In genomic region chr20:63520939-63521601, GRCh38 we compare ENCODE assay signal across 8 cellular contexts. TPM values are rescaled to one million over a fixed set of nuclear protein-coding genes. Genes with fewer than 3 reads are reported as not detected.
DNase-seq lines count a peak whose midpoint lies in the region; ATAC-seq and TF ChIP-seq lines count a peak whose summit lies in the region.

No MANE protein-coding gene starts in this region.

- TF ChIP-seq RAD21 in neural cell (conservative IDR thresholded peaks at IDR 0.05): peak; percentile 51

- no peak for TF ChIP-seq EP300 in neural cell (conservative IDR thresholded peaks at IDR 0.05; ENCODE audit: poor library complexity, severe bottlenecking)
- no peak for TF ChIP-seq EP300 in stomach (IDR thresholded peaks at IDR 0.05)

- intact Hi-C loops in OCI-LY7 (cut with micrococcal nuclease; ENCODE audit: unreplicated experiment) (loop anchor here (2.0 kb wide), 1 partner anchor 24 kb away; no protein-coding TSS in a partner anchor), stomach (cut with DNase I; ENCODE audit: low total_unique reads) (no loop called here)

- no peaks in the 10 kb centered on the region for H3K27me3 ChIP-seq in neural cell (ENCODE audit: insufficient read depth, low read depth, low read length)
- H3K27me3 ChIP-seq in stomach: no peaks in the 10 kb centered on the region

- H3K4me1 ChIP-seq in OCI-LY7 (ENCODE audit: insufficient read depth, low read length, poor library complexity, severe bottlenecking) (peaks cover 11% of the 10 kb centered on the region), stomach (peaks cover 20 to 51% (median 42%) of the 10 kb centered on the region in 4 donors)

- H3K4me3 ChIP-seq in OCI-LY7 (ENCODE audit: low read depth, low read length, poor library complexity, severe bottlenecking) (peak overlapping the region; percentile 95), foreskin fibroblast (ENCODE audit: low read depth in 1 of 2, low read length in 2 of 2) (peak overlapping the region; percentile 79 to 93), neural cell (ENCODE audit: low read length) (peak overlapping the region; percentile 94), stomach (peak overlapping the region; percentile 77 to 98 (median 91))

- H3K79me2 ChIP-seq in OCI-LY7 (ENCODE audit: insufficient read depth, low read depth, low read length): no peaks in the 10 kb centered on the region; the same call in 1 of the 2 replicates
- peaks cover 17% of the 10 kb centered on the region for H3K79me2 ChIP-seq in neural cell (replicated peaks; ENCODE audit: insufficient read depth, low read length)

- CTCF ChIA-PET in OCI-LY7 (lab: Charles Lee; ENCODE audit: unreplicated experiment): interaction anchor here (0.6 to 1.0 kb wide), 2 partner anchors 17 to 120 kb away, joined by 3 to 9 read pairs; partner anchors contain the start of gene PTK6

- H3K36me3 ChIP-seq in OCI-LY7 (ENCODE audit: insufficient read depth, low read length) (peaks cover 21% of the 10 kb centered on the region), neural cell (ENCODE audit: insufficient read depth, low read length) (no peaks in the 10 kb centered on the region), stomach (peaks cover 0 to 21% (median 13%) of the 10 kb centered on the region in 4 donors)

- 0 to 2% (median 1%) methylated on average over 14 to 67 of the region's 67 CpGs for WGBS in stomach, 5 donors

- H4K20me1 ChIP-seq in OCI-LY7 (ENCODE audit: insufficient read depth, low read length): no peaks in the 10 kb centered on the region
- H4K20me1 ChIP-seq in neural cell (ENCODE audit: insufficient read depth): peaks cover 9% of the 10 kb centered on the region

- no peaks in the 10 kb centered on the region for H3F3A ChIP-seq in neural cell (ENCODE audit: insufficient read depth, low read length, poor library complexity, severe bottlenecking)

- ATAC-seq in GM18909 (IDR thresholded peaks at IDR 0.05; ENCODE audit: poor library complexity, unreplicated experiment) (peak; percentile 47), HG03159 (IDR thresholded peaks at IDR 0.05; ENCODE audit: unreplicated experiment) (peak; percentile 45)

- DNase-seq in AG09319 (ENCODE audit: extremely low read depth, low read depth): peak; percentile 36
- DNase-seq in OCI-LY7 (ENCODE audit: low spot score): peak; percentile 80
- DNase-seq in activated effector memory CD4-positive, alpha-beta T cell treated with anti-CD3 and anti-CD28 coated beads, Interleukin-2, amount 50 U/mL, for 16 hours: peak; percentile 90
- DNase-seq in foreskin fibroblast: peak; percentile 55 to 85
- DNase-seq in stomach: peak; percentile 89

- peak overlapping the region; percentile 22 for H3K27ac ChIP-seq in OCI-LY7 (ENCODE audit: low read depth, low read length, poor library complexity, severe bottlenecking)
- peak overlapping the region; percentile 84 for H3K27ac ChIP-seq in neural cell (ENCODE audit: low read length)
- peak overlapping the region; percentile 92 to 99 (median 98) for H3K27ac ChIP-seq in stomach

- H3K9ac ChIP-seq in neural cell (ENCODE audit: low read length): peak overlapping the region; percentile 95

- POLR2A ChIA-PET in OCI-LY7 (lab: Charles Lee): interaction anchor here (0.5 to 1.0 kb wide), 2 partner anchors 32 to 381 kb away, joined by 3 to 4 read pairs; no protein-coding TSS in a partner anchor

- no peaks in the 10 kb centered on the region for H3K9me2 ChIP-seq in OCI-LY7 (ENCODE audit: insufficient read depth, low read length)
- no peaks in the 10 kb centered on the region for H3K9me2 ChIP-seq in neural cell (ENCODE audit: insufficient read depth, low read length)

- TF ChIP-seq CTCF in AG09319 (IDR thresholded peaks at IDR 0.05; ENCODE audit: low read depth, low read length) (no peak; the same call in 1 of the 2 replicates), OCI-LY7 (conservative IDR thresholded peaks at IDR 0.05; ENCODE audit: low read length) (0 out of 2 replicates have a peak, but pooled peaks have one; percentile 13), foreskin fibroblast (IDR thresholded peaks at IDR 0.05; ENCODE audit: low read depth, low read length) (no peak), neural cell (IDR thresholded peaks at IDR 0.05; ENCODE audit: poor library complexity, severe bottlenecking) (peak; percentile 34), stomach (IDR thresholded peaks at IDR 0.05) (peak in 1 of 7 experiments; percentile 11)

- no peak for TF ChIP-seq POLR2A in stomach (IDR thresholded peaks at IDR 0.05)

- H3K4me2 ChIP-seq in OCI-LY7 (ENCODE audit: low read length): peak overlapping the region; percentile 100
- H3K4me2 ChIP-seq in neural cell (ENCODE audit: low read length): peak overlapping the region; percentile 78

- H2AFZ ChIP-seq in OCI-LY7 (ENCODE audit: low read length): peak overlapping the region; percentile 17
- H2AFZ ChIP-seq in neural cell (ENCODE audit: low read depth, low read length): no peak overlapping the region

- BruUV-seq in OCI-LY7 (replicated peaks; lab: Mats Ljungman, UMichigan): TSS peak; percentile 85

- peaks cover 6% of the 10 kb centered on the region; the same call in 1 of the 2 replicates for H3K9me3 ChIP-seq in OCI-LY7 (ENCODE audit: low read length)
- H3K9me3 ChIP-seq in neural cell (ENCODE audit: low read length): no peaks in the 10 kb centered on the region
- H3K9me3 ChIP-seq in stomach: peaks cover 0 to 8% (median 0%) of the 10 kb centered on the region in 4 donors

TF ChIP-seq in neural cell, 6 proteins besides CTCF, POLR2A, EP300 and RAD21:
- TF ChIP-seq POLR2AphosphoS5 (IDR thresholded peaks at IDR 0.05) (peak; percentile 35), SMC3 (conservative IDR thresholded peaks at IDR 0.05; ENCODE audit: poor library complexity) (peak; percentile 52), MXI1 (conservative IDR thresholded peaks at IDR 0.05; ENCODE audit: poor library complexity, severe bottlenecking) (peak; percentile 82), EZH2 (IDR thresholded peaks at IDR 0.05; ENCODE audit: borderline replicate concordance, insufficient read depth, low read length, poor library complexity, severe bottlenecking) (no peak), TAF1 (IDR thresholded peaks at IDR 0.05; ENCODE audit: low read depth) (peak; percentile 45)
- TF ChIP-seq, protein P1, sequence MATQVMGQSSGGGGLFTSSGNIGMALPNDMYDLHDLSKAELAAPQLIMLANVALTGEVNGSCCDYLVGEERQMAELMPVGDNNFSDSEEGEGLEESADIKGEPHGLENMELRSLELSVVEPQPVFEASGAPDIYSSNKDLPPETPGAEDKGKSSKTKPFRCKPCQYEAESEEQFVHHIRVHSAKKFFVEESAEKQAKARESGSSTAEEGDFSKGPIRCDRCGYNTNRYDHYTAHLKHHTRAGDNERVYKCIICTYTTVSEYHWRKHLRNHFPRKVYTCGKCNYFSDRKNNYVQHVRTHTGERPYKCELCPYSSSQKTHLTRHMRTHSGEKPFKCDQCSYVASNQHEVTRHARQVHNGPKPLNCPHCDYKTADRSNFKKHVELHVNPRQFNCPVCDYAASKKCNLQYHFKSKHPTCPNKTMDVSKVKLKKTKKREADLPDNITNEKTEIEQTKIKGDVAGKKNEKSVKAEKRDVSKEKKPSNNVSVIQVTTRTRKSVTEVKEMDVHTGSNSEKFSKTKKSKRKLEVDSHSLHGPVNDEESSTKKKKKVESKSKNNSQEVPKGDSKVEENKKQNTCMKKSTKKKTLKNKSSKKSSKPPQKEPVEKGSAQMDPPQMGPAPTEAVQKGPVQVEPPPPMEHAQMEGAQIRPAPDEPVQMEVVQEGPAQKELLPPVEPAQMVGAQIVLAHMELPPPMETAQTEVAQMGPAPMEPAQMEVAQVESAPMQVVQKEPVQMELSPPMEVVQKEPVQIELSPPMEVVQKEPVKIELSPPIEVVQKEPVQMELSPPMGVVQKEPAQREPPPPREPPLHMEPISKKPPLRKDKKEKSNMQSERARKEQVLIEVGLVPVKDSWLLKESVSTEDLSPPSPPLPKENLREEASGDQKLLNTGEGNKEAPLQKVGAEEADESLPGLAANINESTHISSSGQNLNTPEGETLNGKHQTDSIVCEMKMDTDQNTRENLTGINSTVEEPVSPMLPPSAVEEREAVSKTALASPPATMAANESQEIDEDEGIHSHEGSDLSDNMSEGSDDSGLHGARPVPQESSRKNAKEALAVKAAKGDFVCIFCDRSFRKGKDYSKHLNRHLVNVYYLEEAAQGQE (IDR thresholded peaks at IDR 0.05; ENCODE audit: borderline replicate concordance): peak; percentile 40
TF ChIP-seq in neural cell: peak in this region for 5.

RNA-seq across cellular contexts. Expression of gene PPDPF, which starts 0.5 kb away (rescaled TPM):
- 16.5 and 34.9 TPM in 2 replicates for total RNA-seq in OCI-LY7 (2014; rRNA removed; shearing (Covaris generic))
- total RNA-seq in OCI-LY7 (2022) (117 and 126 TPM in 2 replicates), stomach (100 to 1,000 TPM in 2 of 5 donors, 10 to 100 TPM in 2, 1 to 10 TPM in 1; 1.8 to 213 (median 84.8) TPM)
- polyA plus RNA-seq in neural cell (95.1 and 106 TPM in 2 replicates), stomach (100 to 1,000 TPM; 570 to 756 (median 749) TPM)
- polyA minus RNA-seq in neural cell: 103 and 119 TPM in 2 replicates

RNA-seq across cellular contexts. Expression of gene PTK6, which starts 16.1 kb away (rescaled TPM):
- total RNA-seq in OCI-LY7 (2014; rRNA removed; shearing (Covaris generic)): 0.05 and 0.13 TPM in 2 replicates
- total RNA-seq in OCI-LY7 (2022) (1.8 and 2.0 TPM in 2 replicates), stomach (10 to 100 TPM; 10.3 to 98.5 (median 22.2) TPM)
- polyA plus RNA-seq in neural cell (not detected in 2 replicates), stomach (10 to 100 TPM in 2 of 3 donors, 1 to 10 TPM in 1; 7.7 to 32.5 (median 23.6) TPM)
- polyA minus RNA-seq in neural cell: not detected in 2 replicates

RNA-seq across cellular contexts. Expression of gene EEF1A2, which starts 22.2 kb away (rescaled TPM):
- total RNA-seq in OCI-LY7 (2014; rRNA removed; shearing (Covaris generic)): 0.22 and 0.36 TPM in 2 replicates
- total RNA-seq in OCI-LY7 (2022) (0.92 TPM in 1 of 2 replicates, not detected in the other), stomach (10 to 100 TPM in 2 of 5 donors, 1 to 10 TPM in 1, under 1 TPM in 1, not detected in 1; 0.58 to 64.8 (median 16.7) TPM)
- polyA plus RNA-seq in neural cell (208 and 260 TPM in 2 replicates), stomach (10 to 100 TPM in 2 of 3 donors, 1 to 10 TPM in 1; 4.6 to 53.0 (median 25.0) TPM)
- 235 and 244 TPM in 2 replicates for polyA minus RNA-seq in neural cell

RNA-seq across cellular contexts. Expression of gene SRMS, which starts 26.5 kb away (rescaled TPM):
- not detected in 2 replicates for total RNA-seq in OCI-LY7 (2014; rRNA removed; shearing (Covaris generic))
- total RNA-seq in OCI-LY7 (2022) (0.42 TPM in 1 of 2 replicates, not detected in the other), stomach (1 to 10 TPM in 1 of 5 donors, under 1 TPM in 1, not detected in 3; 0.87 to 3.5 TPM)
- polyA plus RNA-seq in neural cell (not detected in 2 replicates), stomach (1 to 10 TPM in 1 of 3 donors, not detected in 2; 2.1 TPM)
- not detected in 2 replicates for polyA minus RNA-seq in neural cell

RNA-seq across cellular contexts. Expression of gene FNDC11, which starts 32.9 kb away (rescaled TPM):
- 0.15 and 0.41 TPM in 2 replicates for total RNA-seq in OCI-LY7 (2014; rRNA removed; shearing (Covaris generic))
- total RNA-seq in OCI-LY7 (2022) (2.1 and 3.0 TPM in 2 replicates), stomach (1 to 10 TPM in 1 of 5 donors, under 1 TPM in 1, not detected in 3; 0.55 to 1.2 TPM)
- polyA plus RNA-seq in neural cell (1.9 and 5.2 TPM in 2 replicates), stomach (1 to 10 TPM in 1 of 3 donors, under 1 TPM in 2; 0.25 to 3.1 (median 0.50) TPM)
- polyA minus RNA-seq in neural cell: 0.69 and 2.4 TPM in 2 replicates

Comparison
In these comparisons a context has a peak if more than half of its experiments do, and no peak if none do; other contexts are left out.
1. Peak in every context shown above with its lines: DNase-seq, ATAC-seq, H3K4me3 ChIP-seq and H3K27ac ChIP-seq.
2. DNase-seq: peak in every context shown above with its lines; median percentile 90 in activated effector memory CD4-positive, alpha-beta T cell treated with anti-CD3 and anti-CD28 coated beads, Interleukin-2, amount 50 U/mL, for 16 hours; 89 in stomach; 80 in OCI-LY7; 70 in foreskin fibroblast; 36 in AG09319.
3. CTCF ChIP-seq: peak in OCI-LY7 (single experiment) and neural cell (single experiment); none in AG09319 (single experiment) and foreskin fibroblast (single experiment).
4. H3K27ac ChIP-seq: peak in every context shown above with its lines; median percentile 98 in stomach; 84 in neural cell; 22 in OCI-LY7.